In the genomic region with DNA sequence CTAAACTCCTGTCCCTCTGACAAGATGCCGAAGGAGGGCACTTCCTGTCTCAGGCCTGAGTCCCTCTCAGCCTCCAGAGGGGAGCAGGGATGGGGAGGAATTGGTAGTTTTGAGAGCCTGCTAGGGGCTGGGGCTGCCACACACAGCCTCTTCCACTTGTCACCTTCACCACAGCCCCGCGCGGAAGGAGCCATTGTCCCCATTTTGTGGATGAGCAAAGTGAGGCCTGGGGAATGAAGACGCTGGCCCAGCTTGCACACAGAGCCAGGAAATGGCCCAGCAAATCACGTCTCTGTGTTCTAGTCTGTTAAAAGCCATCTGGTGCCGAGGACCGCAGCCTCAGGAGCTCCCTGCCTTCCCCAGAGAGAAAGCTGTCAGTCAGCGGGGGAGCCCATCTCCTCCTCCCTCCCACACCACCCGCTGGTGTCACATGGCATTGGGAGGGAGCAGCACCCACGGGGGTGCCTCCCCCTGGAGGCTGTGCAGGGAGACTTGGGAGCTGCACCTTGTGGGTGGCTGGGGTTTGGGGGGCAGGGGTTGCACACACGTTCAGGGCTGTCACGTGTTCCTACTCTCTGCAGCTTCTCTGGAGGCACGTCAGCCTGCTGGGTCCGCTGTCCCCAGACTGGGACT, we compare ENCODE assay signal across 1 cellular context.
TF ChIP-seq lines count a peak whose summit lies in the region.

No MANE protein-coding gene starts in this region.

TF ChIP-seq in K562, 482 proteins besides CTCF, POLR2A, EP300 and RAD21:
- TF ChIP-seq USF2 (CRISPR knock-in tag; IDR thresholded peaks at IDR 0.05) (peak; percentile 49), FOXK2 (conservative IDR thresholded peaks at IDR 0.05 in 1 of 2, IDR thresholded peaks at IDR 0.05 in 1 of 2; ENCODE audit: low read depth in 2 of 2) (no peak), ZFX (CRISPR knock-in tag; IDR thresholded peaks at IDR 0.05) (no peak), POLR3G (IDR thresholded peaks at IDR 0.05; ENCODE audit: extremely low read depth, insufficient read length, insufficient replicate concordance) (no peak), RFX5 (IDR thresholded peaks at IDR 0.05; ENCODE audit: low read depth, low read length) (no peak), ZNF23 (CRISPR knock-in tag; IDR thresholded peaks at IDR 0.05) (no peak), MED1 (CRISPR knock-in tag; IDR thresholded peaks at IDR 0.05; ENCODE audit: borderline replicate concordance) (no peak), USF1 (CRISPR knock-in tag; IDR thresholded peaks at IDR 0.05) (peak; percentile 48), MEIS2 (IDR thresholded peaks at IDR 0.05; ENCODE audit: partially characterized antibody) (peak; percentile 53), ZBED1 (IDR thresholded peaks at IDR 0.05) (no peak), RBM25 (IDR thresholded peaks at IDR 0.05; ENCODE audit: low read depth, low read length, severe bottlenecking) (peak; percentile 53), WHSC1 (IDR thresholded peaks at IDR 0.05; ENCODE audit: low read length) (no peak), MCM2 (IDR thresholded peaks at IDR 0.05; ENCODE audit: low read depth) (no peak), GTF2F1 (IDR thresholded peaks at IDR 0.05; ENCODE audit: low read depth, low read length) (no peak), ZNF431 (CRISPR knock-in tag; IDR thresholded peaks at IDR 0.05) (no peak), E2F6 (IDR thresholded peaks at IDR 0.05; ENCODE audit: borderline replicate concordance in 1 of 2, extremely low read depth in 1 of 2, insufficient read depth in 1 of 2, insufficient read length in 1 of 2, low read depth in 1 of 2, low read length in 1 of 2, poor library complexity in 1 of 2, severe bottlenecking in 1 of 2) (peak in 1 of 2 experiments; percentile 42), EGR1 (conservative IDR thresholded peaks at IDR 0.05) (0 out of 2 replicates have a peak, but pooled peaks have one; percentile 8)
- TF ChIP-seq, protein P1, sequence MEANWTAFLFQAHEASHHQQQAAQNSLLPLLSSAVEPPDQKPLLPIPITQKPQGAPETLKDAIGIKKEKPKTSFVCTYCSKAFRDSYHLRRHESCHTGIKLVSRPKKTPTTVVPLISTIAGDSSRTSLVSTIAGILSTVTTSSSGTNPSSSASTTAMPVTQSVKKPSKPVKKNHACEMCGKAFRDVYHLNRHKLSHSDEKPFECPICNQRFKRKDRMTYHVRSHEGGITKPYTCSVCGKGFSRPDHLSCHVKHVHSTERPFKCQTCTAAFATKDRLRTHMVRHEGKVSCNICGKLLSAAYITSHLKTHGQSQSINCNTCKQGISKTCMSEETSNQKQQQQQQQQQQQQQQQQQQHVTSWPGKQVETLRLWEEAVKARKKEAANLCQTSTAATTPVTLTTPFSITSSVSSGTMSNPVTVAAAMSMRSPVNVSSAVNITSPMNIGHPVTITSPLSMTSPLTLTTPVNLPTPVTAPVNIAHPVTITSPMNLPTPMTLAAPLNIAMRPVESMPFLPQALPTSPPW (CRISPR knock-in tag; IDR thresholded peaks at IDR 0.05), result peak; percentile 67; the same call in 1 of the 2 replicates
- TF ChIP-seq, protein P2, sequence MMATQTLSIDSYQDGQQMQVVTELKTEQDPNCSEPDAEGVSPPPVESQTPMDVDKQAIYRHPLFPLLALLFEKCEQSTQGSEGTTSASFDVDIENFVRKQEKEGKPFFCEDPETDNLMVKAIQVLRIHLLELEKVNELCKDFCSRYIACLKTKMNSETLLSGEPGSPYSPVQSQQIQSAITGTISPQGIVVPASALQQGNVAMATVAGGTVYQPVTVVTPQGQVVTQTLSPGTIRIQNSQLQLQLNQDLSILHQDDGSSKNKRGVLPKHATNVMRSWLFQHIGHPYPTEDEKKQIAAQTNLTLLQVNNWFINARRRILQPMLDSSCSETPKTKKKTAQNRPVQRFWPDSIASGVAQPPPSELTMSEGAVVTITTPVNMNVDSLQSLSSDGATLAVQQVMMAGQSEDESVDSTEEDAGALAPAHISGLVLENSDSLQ (IDR thresholded peaks at IDR 0.05), result peak; percentile 82
- TF ChIP-seq, protein P3, sequence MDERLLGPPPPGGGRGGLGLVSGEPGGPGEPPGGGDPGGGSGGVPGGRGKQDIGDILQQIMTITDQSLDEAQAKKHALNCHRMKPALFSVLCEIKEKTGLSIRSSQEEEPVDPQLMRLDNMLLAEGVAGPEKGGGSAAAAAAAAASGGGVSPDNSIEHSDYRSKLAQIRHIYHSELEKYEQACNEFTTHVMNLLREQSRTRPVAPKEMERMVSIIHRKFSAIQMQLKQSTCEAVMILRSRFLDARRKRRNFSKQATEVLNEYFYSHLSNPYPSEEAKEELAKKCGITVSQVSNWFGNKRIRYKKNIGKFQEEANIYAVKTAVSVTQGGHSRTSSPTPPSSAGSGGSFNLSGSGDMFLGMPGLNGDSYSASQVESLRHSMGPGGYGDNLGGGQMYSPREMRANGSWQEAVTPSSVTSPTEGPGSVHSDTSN (CRISPR knock-in tag; IDR thresholded peaks at IDR 0.05; ENCODE audit: low read depth), result no peak
- TF ChIP-seq, protein P3 (tag; conservative IDR thresholded peaks at IDR 0.05; ENCODE audit: low read depth), result peak; percentile 68
